Comparison of ENCODE assay signal across 16 cellular contexts in the genomic region with DNA sequence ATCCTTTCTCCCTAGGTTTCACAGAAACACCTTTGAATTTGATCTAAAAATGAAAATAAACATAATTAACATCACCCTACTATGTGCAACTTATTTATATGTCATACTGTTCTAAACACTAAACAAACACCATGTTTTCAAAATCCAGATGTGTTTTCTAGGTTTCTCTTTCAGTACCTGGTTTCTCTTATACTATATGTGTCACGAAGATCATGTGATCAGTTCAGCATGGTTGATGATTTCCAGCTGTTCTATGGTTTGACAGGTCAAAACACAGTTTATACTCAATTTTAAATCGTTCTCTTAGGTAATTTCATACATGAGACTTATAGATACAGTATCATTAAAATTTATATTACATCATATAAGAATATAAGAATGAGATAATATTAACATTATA.
DNase-seq lines count a peak whose midpoint lies in the region; ATAC-seq lines count a peak whose summit lies in the region.
"Had no signal": no experiment of that assay in that cellular context is flagged by ENCODE, and none has a peak within 500 bp of the region (broad histone marks: within the 10 kb centered on the region; RNA-seq: fewer than 3 reads in every experiment).

No MANE protein-coding gene starts in this region.

- no peaks in the 10 kb centered on the region for H3K9me3 ChIP-seq in MG63
- H3K9me3 ChIP-seq: gastrocnemius medialis had no signal

- H3K4me3 ChIP-seq in MG63 = no peak overlapping the region
- H3K4me3 ChIP-seq: gastrocnemius medialis had no signal

- no peaks in the 10 kb centered on the region for H3K36me3 ChIP-seq in MG63
- H3K36me3 ChIP-seq: gastrocnemius medialis had no signal

- H3K27me3 ChIP-seq in MG63 = no peaks in the 10 kb centered on the region
- H3K27me3 ChIP-seq: gastrocnemius medialis had no signal

- DNase-seq in MG63 = no peak
- DNase-seq in NCI-H2107 (lab: John Stamatoyannopoulos, UW) = no peak
- no peak for DNase-seq in NCI-H774 (lab: John Stamatoyannopoulos, UW)
- DNase-seq in DMS114 treated with DMSO at 0.1 percent for 48 hours (lab: John Stamatoyannopoulos, UW; ENCODE audit: unreplicated experiment) = no peak
- DNase-seq: activated CD4-positive, alpha-beta T cell treated with anti-CD3 and anti-CD28 coated beads, Interleukin-2, amount 10 ng/mL, durations not matched to agents 7 days and 5 days; DND-41; endodermal cell; gastrocnemius medialis; kidney; PC-3 had no signal

- peak; percentile 82 for ATAC-seq in GM18858 (IDR thresholded peaks at IDR 0.05; ENCODE audit: unreplicated experiment)
- ATAC-seq in GM21423 (IDR thresholded peaks at IDR 0.05; ENCODE audit: unreplicated experiment) = peak; percentile 75
- ATAC-seq in HG02943 (IDR thresholded peaks at IDR 0.05; ENCODE audit: low read depth, unreplicated experiment) = peak; percentile 79
- peak; percentile 85 for ATAC-seq in HG03521 (IDR thresholded peaks at IDR 0.05; ENCODE audit: unreplicated experiment)
- ATAC-seq: activated T-helper 17 cell treated with anti-CD3 and anti-CD28 coated beads, Interleukin-2, amount 50 U/mL, for 72 hours; gastrocnemius medialis; PC-3; stimulated activated memory B cell treated with anti-CD40 and anti-IgM and Interleukin-4, amounts not matched to agents 10 μg/mL and 1 μg/mL and 100 μg/mL, for 72 hours had no signal
